9 cellular contexts compared by ENCODE assay signal in genomic region chr12:52390739-52391617, GRCh38. TPM values are rescaled to one million over a fixed set of nuclear protein-coding genes. Genes with fewer than 3 reads are reported as not detected.
DNase-seq lines count a peak whose midpoint lies in the region; ATAC-seq and TF ChIP-seq lines count a peak whose summit lies in the region.
"Had no signal": no experiment of that assay in that cellular context is flagged by ENCODE, and none has a peak within 500 bp of the region (broad histone marks: within the 10 kb centered on the region; RNA-seq: fewer than 3 reads in every experiment).

No MANE protein-coding gene starts in this region.

- H3K79me2 ChIP-seq in OCI-LY7 (ENCODE audit: insufficient read depth, low read depth, low read length) = no peaks in the 10 kb centered on the region

- intact Hi-C loops in OCI-LY7 (cut with micrococcal nuclease; ENCODE audit: unreplicated experiment) = no loop called here
- intact Hi-C loops in psoas muscle (cut with DNase I) = no loop called here

- H3K27ac ChIP-seq in OCI-LY7 (ENCODE audit: low read depth, low read length, poor library complexity, severe bottlenecking) (no peak overlapping the region), psoas muscle (no peak overlapping the region)

- H3K4me2 ChIP-seq in OCI-LY7 (ENCODE audit: low read length) = no peak overlapping the region

- H4K20me1 ChIP-seq in OCI-LY7 (ENCODE audit: insufficient read depth, low read length) = no peaks in the 10 kb centered on the region

- no peaks in the 10 kb centered on the region for H3K36me3 ChIP-seq in OCI-LY7 (ENCODE audit: insufficient read depth, low read length)
- H3K36me3 ChIP-seq in psoas muscle (ENCODE audit: insufficient read depth in 1 of 2, low read depth in 1 of 2) = no peaks in the 10 kb centered on the region

- TF ChIP-seq CTCF in OCI-LY7 (conservative IDR thresholded peaks at IDR 0.05; ENCODE audit: low read length) = peak; percentile 68
- TF ChIP-seq CTCF in fibroblast of mammary gland (conservative IDR thresholded peaks at IDR 0.05; ENCODE audit: control insufficient read depth, insufficient read depth, low read depth, low read length) = peak; percentile 79
- TF ChIP-seq CTCF in psoas muscle (IDR thresholded peaks at IDR 0.05) = peak; percentile 9

- no peak overlapping the region for H3K4me3 ChIP-seq in OCI-LY7 (ENCODE audit: low read depth, low read length, poor library complexity, severe bottlenecking)
- no peak overlapping the region for H3K4me3 ChIP-seq in fibroblast of mammary gland (ENCODE audit: control insufficient read depth, low read depth, low read length)
- H3K4me3 ChIP-seq in psoas muscle = no peak overlapping the region

- WGBS in psoas muscle, 3 donors = 57 to 69% (median 63%) methylated on average over 9 to 11 of the region's 11 CpGs

- no TSS peak for BruUV-seq in OCI-LY7 (replicated peaks; lab: Mats Ljungman, UMichigan)

- no peak overlapping the region for H2AFZ ChIP-seq in OCI-LY7 (ENCODE audit: low read length)

- H3K9me3 ChIP-seq in OCI-LY7 (ENCODE audit: low read length) (no peaks in the 10 kb centered on the region), psoas muscle (no peaks in the 10 kb centered on the region)

- CTCF ChIA-PET in OCI-LY7 (lab: Charles Lee; ENCODE audit: unreplicated experiment) = no interaction called here

- H3K4me1 ChIP-seq in OCI-LY7 (ENCODE audit: insufficient read depth, low read length, poor library complexity, severe bottlenecking) (no peaks in the 10 kb centered on the region), psoas muscle (no peaks in the 10 kb centered on the region)

- no peaks in the 10 kb centered on the region for H3K9me2 ChIP-seq in OCI-LY7 (ENCODE audit: insufficient read depth, low read length)

- POLR2A ChIA-PET in OCI-LY7 (lab: Charles Lee) = no interaction called here

- peaks cover 0 to 5% (median 0%) of the 10 kb centered on the region in 3 donors for H3K27me3 ChIP-seq in psoas muscle (ENCODE audit: insufficient read depth in 3 of 3, low read length in 2 of 3)

- DNase-seq in DMS53 (lab: John Stamatoyannopoulos, UW) (peak; percentile 25), DMS53 treated with DMSO at 0.1 percent for 48 hours (lab: John Stamatoyannopoulos, UW; ENCODE audit: unreplicated experiment) (no peak), OCI-LY7 (ENCODE audit: low spot score) (peak; percentile 6), fibroblast of mammary gland (ENCODE audit: low read depth) (peak; percentile 38), psoas muscle (no peak), NCI-H187 treated with DMSO at 0.1 percent for 48 hours (lab: John Stamatoyannopoulos, UW) (no peak), NCI-H2029 (lab: John Stamatoyannopoulos, UW) (no peak)
- DNase-seq: natural killer cell had no signal

- ATAC-seq in psoas muscle (no peak), HG03565 (IDR thresholded peaks at IDR 0.05; ENCODE audit: unreplicated experiment) (no peak)

RNA-seq across cellular contexts. Expression of gene KRT84, which starts 5.5 kb away (rescaled TPM):
- total RNA-seq in OCI-LY7 (2014; rRNA removed; shearing (Covaris generic)) = not detected in 2 replicates
- total RNA-seq in OCI-LY7 (2022) (not detected in 2 replicates), psoas muscle (not detected)
- not detected for polyA plus RNA-seq in psoas muscle
- total RNA-seq: natural killer cell had no signal

RNA-seq across cellular contexts. Expression of gene KRT82, which starts 15.2 kb away (rescaled TPM):
- total RNA-seq in OCI-LY7 (2014; rRNA removed; shearing (Covaris generic)) = not detected in 2 replicates
- total RNA-seq in OCI-LY7 (2022) = not detected in 2 replicates
- not detected for total RNA-seq in psoas muscle
- polyA plus RNA-seq in psoas muscle = not detected
- total RNA-seq: natural killer cell had no signal

RNA-seq across cellular contexts. Expression of gene KRT85, which starts 23.7 kb away (rescaled TPM):
- total RNA-seq in OCI-LY7 (2014; rRNA removed; shearing (Covaris generic)) = not detected in 2 replicates
- total RNA-seq in OCI-LY7 (2022) (not detected in 2 replicates), psoas muscle (not detected)
- polyA plus RNA-seq in psoas muscle = not detected
- total RNA-seq: natural killer cell had no signal

RNA-seq across cellular contexts. Expression of gene KRT75, which starts 43.2 kb away (rescaled TPM):
- total RNA-seq in OCI-LY7 (2014; rRNA removed; shearing (Covaris generic)) = not detected in 2 replicates
- total RNA-seq in OCI-LY7 (2022) (not detected in 2 replicates), psoas muscle (not detected)
- polyA plus RNA-seq in psoas muscle = not detected
- total RNA-seq: natural killer cell had no signal

Comparison
In these comparisons a context has a peak if more than half of its experiments do, and no peak if none do; other contexts are left out.
1. DNase-seq: peak in DMS53 (single experiment), OCI-LY7 (single experiment) and fibroblast of mammary gland (single experiment); none in DMS53 treated with DMSO at 0.1 percent for 48 hours (single experiment), psoas muscle (0 of 2), NCI-H187 treated with DMSO at 0.1 percent for 48 hours (single experiment) and NCI-H2029 (single experiment).
2. CTCF ChIP-seq: peak in every context shown above with its lines; median percentile 79 in fibroblast of mammary gland; 68 in OCI-LY7; 9 in psoas muscle.